In genomic region chr2:26580751-26581150, GRCh38 we compare ENCODE assay signal across 20 cellular contexts.
"Had no signal": no experiment of that assay in that cellular context is flagged by ENCODE, and none has a peak within 500 bp of the region (broad histone marks: within the 10 kb centered on the region; RNA-seq: fewer than 3 reads in every experiment).

No MANE protein-coding gene starts in this region.

- ATAC-seq: activated CD4-positive, alpha-beta T cell treated with anti-CD3 and anti-CD28 coated beads for 36 hours; activated T-cell treated with anti-CD3 and anti-CD28 coated beads, Interleukin-2, amount 50 U/mL, for 72 hours; esophagus mucosa; left cardiac atrium had no signal

- H3K27ac ChIP-seq: VCaP had no signal

- H3K4me3 Mint-ChIP-seq: activated CD4-positive, alpha-beta T cell treated with anti-CD3 and anti-CD28 coated beads for 36 hours; activated naive CD4-positive, alpha-beta T cell treated with anti-CD3 and anti-CD28 coated beads, Interleukin-2, amount 50 U/mL, for 24 hours; activated T-cell treated with anti-CD3 and anti-CD28 coated beads, Interleukin-2, amount 50 U/mL, for 72 hours; brain; nephron had no signal

- H3K9me3 Mint-ChIP-seq: activated naive CD4-positive, alpha-beta T cell treated with anti-CD3 and anti-CD28 coated beads, Interleukin-2, amount 50 U/mL, for 24 hours; activated T-cell treated with anti-CD3 and anti-CD28 coated beads, Interleukin-2, amount 50 U/mL, for 72 hours; brain; nephron had no signal

- H3K4me1 Mint-ChIP-seq: activated CD4-positive, alpha-beta T cell treated with anti-CD3 and anti-CD28 coated beads for 36 hours; activated naive CD4-positive, alpha-beta T cell treated with anti-CD3 and anti-CD28 coated beads, Interleukin-2, amount 50 U/mL, for 24 hours; brain; nephron had no signal

- H3K27ac Mint-ChIP-seq: activated CD4-positive, alpha-beta T cell treated with anti-CD3 and anti-CD28 coated beads for 36 hours; activated naive CD4-positive, alpha-beta T cell treated with anti-CD3 and anti-CD28 coated beads, Interleukin-2, amount 50 U/mL, for 24 hours; activated T-cell treated with anti-CD3 and anti-CD28 coated beads, Interleukin-2, amount 50 U/mL, for 72 hours; brain; nephron had no signal

- DNase-seq: activated CD4-positive, alpha-beta T cell treated with anti-CD3 and anti-CD28 coated beads for 36 hours; activated CD4-positive, alpha-beta T cell treated with anti-CD3 and anti-CD28 coated beads, Interleukin-2, amount 50 U/mL, for 4 hours; activated gamma-delta T cell treated with Interleukin-2 at 50 U/mL for 16 hours; activated T-cell treated with anti-CD3 and anti-CD28 coated beads, Interleukin-2, amount 50 U/mL, for 72 hours; anterior cingulate cortex; caudate nucleus; dermis blood vessel endothelial cell; effector memory CD4-positive, alpha-beta T cell; foreskin melanocyte; hippocampal formation; left cardiac atrium; stimulated activated CD4-positive, alpha-beta T cell treated with anti-CD3 and anti-CD28 coated beads, Interleukin-4, amount 100 ng/mL, for 24 hours; stimulated activated naive CD4-positive, alpha-beta T cell treated with Interleukin-2 at 50 U/mL for 16 hours; SW 1271; T-helper 2 cell had no signal

- H3K36me3 Mint-ChIP-seq: activated naive CD4-positive, alpha-beta T cell treated with anti-CD3 and anti-CD28 coated beads, Interleukin-2, amount 50 U/mL, for 24 hours; brain had no signal
